In the genomic region with DNA sequence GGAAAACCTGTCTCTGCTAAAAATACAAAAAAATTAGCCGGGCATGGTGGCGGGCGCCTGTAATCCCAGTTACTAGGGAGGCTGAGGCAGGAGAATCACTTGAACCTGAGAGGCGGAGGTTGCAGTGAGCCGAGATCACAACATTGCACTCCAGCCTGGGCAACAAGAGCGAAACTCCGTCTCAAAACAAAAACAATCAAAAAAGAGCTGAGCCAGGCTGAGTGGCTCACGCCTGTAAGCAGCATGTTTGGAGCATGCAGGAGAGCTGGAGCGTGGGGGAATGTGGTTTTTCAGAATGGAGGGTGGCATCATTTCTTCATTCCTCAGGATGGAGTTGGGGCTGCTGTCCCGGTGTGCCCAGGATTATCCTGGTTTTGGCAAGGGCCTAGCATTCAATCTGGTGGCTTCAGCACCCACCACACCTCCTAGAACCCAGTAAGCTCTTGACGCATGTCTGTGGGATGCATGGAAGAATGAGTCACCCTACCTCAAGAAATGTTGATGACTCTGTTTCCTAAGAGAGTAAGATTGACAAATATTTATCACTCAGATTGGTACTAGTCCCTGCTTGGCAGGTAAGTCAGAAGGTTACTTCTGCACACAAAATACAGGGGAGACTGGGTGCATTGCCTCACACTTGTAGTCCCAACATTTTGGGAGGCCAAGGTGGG, we compare ENCODE assay signal across 12 cellular contexts.
DNase-seq lines count a peak whose midpoint lies in the region; TF ChIP-seq lines count a peak whose summit lies in the region.
"Had no signal": no experiment of that assay in that cellular context is flagged by ENCODE, and none has a peak within 500 bp of the region (broad histone marks: within the 10 kb centered on the region; RNA-seq: fewer than 3 reads in every experiment).

No MANE protein-coding gene starts in this region.

- H3K4me3 Mint-ChIP-seq in MCF 10A (ENCODE audit: unreplicated experiment) (no peak overlapping the region), immature natural killer cell (peak overlapping the region in 2 of 5 donors; percentile 18 to 22)

- H3K36me3 Mint-ChIP-seq in MCF 10A (ENCODE audit: insufficient read depth, unreplicated experiment): no peaks in the 10 kb centered on the region
- H3K36me3 Mint-ChIP-seq in immature natural killer cell: no peaks in the 10 kb centered on the region

- H3K4me1 ChIP-seq in breast epithelium: no peaks in the 10 kb centered on the region
- no peaks in the 10 kb centered on the region for H3K4me1 ChIP-seq in testis

- H3K27me3 ChIP-seq in breast epithelium (no peaks in the 10 kb centered on the region), testis (no peaks in the 10 kb centered on the region)

- no TSS peak for BruUV-seq in MCF 10A (replicated peaks; lab: Mats Ljungman, UMichigan)

- no peaks in the 10 kb centered on the region for H3K36me3 ChIP-seq in breast epithelium
- H3K36me3 ChIP-seq in testis (ENCODE audit: low read depth, missing control alignments): no peaks in the 10 kb centered on the region

- H3K4me1 Mint-ChIP-seq in MCF 10A (ENCODE audit: insufficient read depth, unreplicated experiment): peaks cover 22% of the 10 kb centered on the region
- peaks cover 15 to 16% of the 10 kb centered on the region in 2 donors for H3K4me1 Mint-ChIP-seq in immature natural killer cell

- H3K4me3 ChIP-seq in breast epithelium: no peak overlapping the region
- H3K4me3 ChIP-seq in epithelial cell of proximal tubule (ENCODE audit: low read depth, low read length): no peak overlapping the region
- H3K4me3 ChIP-seq in testis: no peak overlapping the region
- H3K4me3 ChIP-seq: skin epidermis had no signal

- no peak overlapping the region for H3K27ac ChIP-seq in breast epithelium
- H3K27ac ChIP-seq in testis: no peak overlapping the region
- H3K27ac ChIP-seq in substantia nigra (ENCODE audit: low read depth, low read length, poor library complexity, severe bottlenecking): no peak overlapping the region
- H3K27ac ChIP-seq: skin epidermis had no signal

- TF ChIP-seq POLR2A in breast epithelium (IDR thresholded peaks at IDR 0.05) (no peak), testis (IDR thresholded peaks at IDR 0.05) (no peak)

- TF ChIP-seq CTCF in MCF 10A (IDR thresholded peaks at IDR 0.05; ENCODE audit: unreplicated experiment): no peak
- TF ChIP-seq CTCF in breast epithelium (IDR thresholded peaks at IDR 0.05): no peak
- TF ChIP-seq CTCF in epithelial cell of proximal tubule (conservative IDR thresholded peaks at IDR 0.05; ENCODE audit: low read depth, low read length): no peak
- no peak for TF ChIP-seq CTCF in testis (IDR thresholded peaks at IDR 0.05)

- DNase-seq in MCF 10A (ENCODE audit: unreplicated experiment) (peak; percentile 90), breast epithelium (ENCODE audit: low spot score in 2 of 2) (no peak), RKO (ENCODE audit: low spot score) (peak; percentile 68), epithelial cell of proximal tubule (ENCODE audit: low read depth) (peak; percentile 56), testis (no peak), DMS 273 treated with DMSO at 0.1 percent for 48 hours (lab: John Stamatoyannopoulos, UW) (no peak), substantia nigra (lab: John Stamatoyannopoulos, UW) (no peak), immature natural killer cell (no peak)
- DNase-seq: C1 segment of cervical spinal cord, NCI-H187 treated with DMSO at 0.1 percent for 48 hours had no signal

- POLR2A ChIA-PET in MCF 10A (lab: Yijun Ruan, JAX): interaction anchor here (0.7 to 0.9 kb wide), 3 partner anchors 24 to 84 kb away, joined by 3 to 5 read pairs (median 5); no protein-coding TSS in a partner anchor

- no peak overlapping the region for H3K27ac Mint-ChIP-seq in MCF 10A (ENCODE audit: low read depth, unreplicated experiment)
- H3K27ac Mint-ChIP-seq in immature natural killer cell: peak overlapping the region in 2 of 6 donors; percentile 23 to 34
- H3K27ac Mint-ChIP-seq: effector memory CD8-positive, alpha-beta T cell had no signal

- intact Hi-C loops in MCF 10A (cut with micrococcal nuclease): no loop called here
- intact Hi-C loops in breast epithelium (cut with DNase I; ENCODE audit: low total_unique reads): no loop called here
- intact Hi-C loops in testis (cut with DNase I; ENCODE audit: low total_unique reads): no loop called here

- H3K9me3 Mint-ChIP-seq in MCF 10A (ENCODE audit: unreplicated experiment): no peaks in the 10 kb centered on the region
- H3K9me3 Mint-ChIP-seq in immature natural killer cell: peaks cover 0 to 4% (median 0%) of the 10 kb centered on the region in 6 donors
- H3K9me3 Mint-ChIP-seq: effector memory CD8-positive, alpha-beta T cell had no signal

- 90 to 94% methylated on average over 11 of the region's 11 CpGs for whole genome bisulfite sequencing in testis, 2 donors

- H3K9me3 ChIP-seq in breast epithelium (no peaks in the 10 kb centered on the region), testis (no peaks in the 10 kb centered on the region)

- CTCF ChIA-PET in MCF 10A (lab: Yijun Ruan, JAX): no interaction called here

- H3K27me3 Mint-ChIP-seq in MCF 10A (ENCODE audit: insufficient read depth, unreplicated experiment) (no peaks in the 10 kb centered on the region), immature natural killer cell (ENCODE audit: low read depth in 3 of 3) (peaks cover 0 to 17% (median 14%) of the 10 kb centered on the region in 3 donors)

Comparison
In these comparisons a context has a peak if more than half of its experiments do, and no peak if none do; other contexts are left out.
1. DNase-seq: peak in MCF 10A (single experiment), RKO (single experiment) and epithelial cell of proximal tubule (single experiment); none in breast epithelium (0 of 2), testis (single experiment), DMS 273 treated with DMSO at 0.1 percent for 48 hours (single experiment), substantia nigra (0 of 49) and immature natural killer cell (0 of 3).